Comparison of ENCODE assay signal across 30 cellular contexts in genomic region chr22:42275176-42275575, GRCh38.
"Had no signal": no experiment of that assay in that cellular context is flagged by ENCODE, and none has a peak within 500 bp of the region (broad histone marks: within the 10 kb centered on the region; RNA-seq: fewer than 3 reads in every experiment).

No MANE protein-coding gene starts in this region.

- ATAC-seq: activated naive CD8-positive, alpha-beta T cell treated with anti-CD3 and anti-CD28 coated beads, Interleukin-2, amount 50 U/mL, for 24 hours; activated T-cell treated with anti-CD3 and anti-CD28 coated beads, Interleukin-2, amount 50 U/mL, for 4 hours; activated T-helper 17 cell treated with anti-CD3 and anti-CD28 coated beads, Interleukin-2, amount 50 U/mL, for 72 hours; gastrocnemius medialis; left colon; naive thymus-derived CD4-positive, alpha-beta T cell; right cardiac atrium; stimulated activated naive CD8-positive, alpha-beta T cell treated with anti-CD3 and anti-CD28 coated beads, Interleukin-15, Interleukin-2, amounts not matched to agents 100 U/mL and 50 U/mL, for 24 hours had no signal

- H3K4me3 Mint-ChIP-seq: activated B cell treated with CpG ODN at 0.5 μM for 24 hours; activated CD4-positive, alpha-beta memory T cell treated with anti-CD3 and anti-CD28 coated beads for 36 hours; activated CD4-positive, alpha-beta T cell treated with anti-CD3 and anti-CD28 coated beads, Interleukin-2, amount 10 ng/mL, durations not matched to agents 24 days and 14 days; activated naive CD4-positive, alpha-beta T cell treated with anti-CD3 and anti-CD28 coated beads, Interleukin-2, amount 50 U/mL, for 24 hours; activated naive CD8-positive, alpha-beta T cell treated with anti-CD3 and anti-CD28 coated beads, Interleukin-2, amount 50 U/mL, for 24 hours; activated T-cell treated with anti-CD3 and anti-CD28 coated beads, Interleukin-2, amount 50 U/mL, for 4 hours; activated T-helper 17 cell treated with anti-CD3 and anti-CD28 coated beads, Interleukin-2, amount 50 U/mL, for 72 hours; mesothelial cell of epicardium; naive thymus-derived CD4-positive, alpha-beta T cell; T-helper 2 cell treated with Interferon-gamma antibody and Interleukin-4, amounts not matched to agents 5 μg/mL and 100 μg/mL, for 36 hours had no signal

- H3K9me3 Mint-ChIP-seq: activated B cell treated with CpG ODN at 0.5 μM for 24 hours; activated CD4-positive, alpha-beta memory T cell treated with anti-CD3 and anti-CD28 coated beads for 36 hours; activated CD4-positive, alpha-beta T cell treated with anti-CD3 and anti-CD28 coated beads, Interleukin-2, amount 10 ng/mL, durations not matched to agents 24 days and 14 days; activated naive CD4-positive, alpha-beta T cell treated with anti-CD3 and anti-CD28 coated beads, Interleukin-2, amount 50 U/mL, for 24 hours; activated naive CD8-positive, alpha-beta T cell treated with anti-CD3 and anti-CD28 coated beads, Interleukin-2, amount 50 U/mL, for 24 hours; activated T-cell treated with anti-CD3 and anti-CD28 coated beads, Interleukin-2, amount 50 U/mL, for 4 hours; activated T-helper 17 cell treated with anti-CD3 and anti-CD28 coated beads, Interleukin-2, amount 50 U/mL, for 72 hours; mesothelial cell of epicardium; naive thymus-derived CD4-positive, alpha-beta T cell; neural crest cell; T-helper 2 cell treated with Interferon-gamma antibody and Interleukin-4, amounts not matched to agents 5 μg/mL and 100 μg/mL, for 36 hours had no signal

- H3K27me3 ChIP-seq: breast epithelium, testis, transverse colon had no signal

- H3K27ac ChIP-seq: breast epithelium, gastrocnemius medialis, testis, transverse colon had no signal

- H3K36me3 ChIP-seq: breast epithelium, gastrocnemius medialis, transverse colon had no signal

- DNase-seq: activated B cell treated with CpG ODN at 0.5 μM for 24 hours; activated CD4-positive, alpha-beta memory T cell treated with anti-CD3 and anti-CD28 coated beads for 36 hours; activated CD4-positive, alpha-beta T cell treated with anti-CD3 and anti-CD28 coated beads, Interleukin-2, amount 10 ng/mL, durations not matched to agents 24 days and 14 days; activated CD8-positive, alpha-beta memory T cell treated with anti-CD3 and anti-CD28 coated beads, Interleukin-2, amount 50 U/mL, for 48 hours; activated naive CD8-positive, alpha-beta T cell treated with anti-CD3 and anti-CD28 coated beads, Interleukin-2, amount 50 U/mL, for 24 hours; activated T-cell treated with anti-CD3 and anti-CD28 coated beads, Interleukin-2, amount 50 U/mL, for 4 hours; central memory CD4-positive, alpha-beta T cell; dermis blood vessel endothelial cell; effector CD4-positive, alpha-beta T cell; gastrocnemius medialis; glutamatergic neuron; islet precursor cell; left colon; mammary epithelial cell; naive thymus-derived CD4-positive, alpha-beta T cell; right cardiac atrium; stimulated activated CD4-positive, alpha-beta T cell treated with anti-CD3 and anti-CD28 coated beads, Interleukin-2, amount 100 ng/mL, for 48 hours; stimulated activated naive CD8-positive, alpha-beta T cell treated with anti-CD3 and anti-CD28 coated beads, Interleukin-15, Interleukin-2, amounts not matched to agents 100 U/mL and 50 U/mL, for 24 hours; T-helper 1 cell; testis; transverse colon had no signal

- H3K4me1 Mint-ChIP-seq: activated B cell treated with CpG ODN at 0.5 μM for 24 hours; activated T-helper 17 cell treated with anti-CD3 and anti-CD28 coated beads, Interleukin-2, amount 50 U/mL, for 72 hours had no signal

- H3K4me3 ChIP-seq: breast epithelium, gastrocnemius medialis, testis, transverse colon had no signal

- H3K4me1 ChIP-seq: breast epithelium had no signal

- H3K27ac Mint-ChIP-seq: activated B cell treated with CpG ODN at 0.5 μM for 24 hours; activated CD4-positive, alpha-beta memory T cell treated with anti-CD3 and anti-CD28 coated beads for 36 hours; activated CD4-positive, alpha-beta T cell treated with anti-CD3 and anti-CD28 coated beads, Interleukin-2, amount 10 ng/mL, durations not matched to agents 24 days and 14 days; activated naive CD4-positive, alpha-beta T cell treated with anti-CD3 and anti-CD28 coated beads, Interleukin-2, amount 50 U/mL, for 24 hours; activated naive CD8-positive, alpha-beta T cell treated with anti-CD3 and anti-CD28 coated beads, Interleukin-2, amount 50 U/mL, for 24 hours; activated T-helper 17 cell treated with anti-CD3 and anti-CD28 coated beads, Interleukin-2, amount 50 U/mL, for 72 hours; mesothelial cell of epicardium; T-helper 2 cell treated with Interferon-gamma antibody and Interleukin-4, amounts not matched to agents 5 μg/mL and 100 μg/mL, for 36 hours had no signal

- H3K9me3 ChIP-seq: breast epithelium, gastrocnemius medialis, testis, transverse colon had no signal

- FAIRE-seq: colon, endometrium, urothelium cell line had no signal

- H3K36me3 Mint-ChIP-seq: activated CD4-positive, alpha-beta memory T cell treated with anti-CD3 and anti-CD28 coated beads for 36 hours; activated naive CD4-positive, alpha-beta T cell treated with anti-CD3 and anti-CD28 coated beads, Interleukin-2, amount 50 U/mL, for 24 hours; mesothelial cell of epicardium had no signal

- H3K27me3 Mint-ChIP-seq: activated B cell treated with CpG ODN at 0.5 μM for 24 hours; activated CD4-positive, alpha-beta memory T cell treated with anti-CD3 and anti-CD28 coated beads for 36 hours; activated CD4-positive, alpha-beta T cell treated with anti-CD3 and anti-CD28 coated beads, Interleukin-2, amount 10 ng/mL, durations not matched to agents 24 days and 14 days; activated naive CD4-positive, alpha-beta T cell treated with anti-CD3 and anti-CD28 coated beads, Interleukin-2, amount 50 U/mL, for 24 hours; activated naive CD8-positive, alpha-beta T cell treated with anti-CD3 and anti-CD28 coated beads, Interleukin-2, amount 50 U/mL, for 24 hours; activated T-helper 17 cell treated with anti-CD3 and anti-CD28 coated beads, Interleukin-2, amount 50 U/mL, for 72 hours had no signal
